Comparison of ENCODE assay signal across 18 cellular contexts in the genomic region with DNA sequence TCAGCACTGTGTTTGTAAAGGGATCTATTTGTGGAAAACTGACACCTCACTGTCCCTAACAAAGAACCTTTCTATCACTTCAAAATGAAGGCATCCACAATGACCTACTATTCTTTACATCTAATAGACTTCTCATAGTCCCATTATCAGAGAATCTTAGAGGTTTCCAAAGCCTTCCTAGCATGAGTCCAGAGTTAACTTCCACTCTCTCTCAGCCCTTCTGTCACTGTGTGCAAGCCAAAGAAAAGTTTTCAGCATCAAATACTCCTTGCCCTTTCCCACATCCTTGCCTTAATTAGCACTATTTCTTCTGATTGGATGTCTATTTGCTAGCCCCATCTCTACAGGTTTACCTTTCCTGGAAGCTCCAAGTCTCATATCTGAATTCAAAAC.
DNase-seq lines count a peak whose midpoint lies in the region; ATAC-seq and TF ChIP-seq lines count a peak whose summit lies in the region.
"Had no signal": no experiment of that assay in that cellular context is flagged by ENCODE, and none has a peak within 500 bp of the region (broad histone marks: within the 10 kb centered on the region; RNA-seq: fewer than 3 reads in every experiment).

No MANE protein-coding gene starts in this region.

- H3K27ac ChIP-seq in endodermal cell (ENCODE audit: low read depth, low read length) (peak overlapping the region; percentile 76), GM23338 (ENCODE audit: low read depth) (no peak overlapping the region)
- H3K27ac ChIP-seq: heart right ventricle had no signal

- H3K9me3 Mint-ChIP-seq in endodermal cell (no peaks in the 10 kb centered on the region), GM23338 (no peaks in the 10 kb centered on the region)
- H3K9me3 Mint-ChIP-seq: activated naive CD4-positive, alpha-beta T cell treated with anti-CD3 and anti-CD28 coated beads, Interleukin-2, amount 50 U/mL, for 24 hours; activated T-helper 17 cell treated with anti-CD3 and anti-CD28 coated beads, Interleukin-2, amount 50 U/mL, for 72 hours; H9; neural crest cell had no signal

- ATAC-seq in GM23338 = no peak
- no peak for ATAC-seq in stimulated activated naive CD8-positive, alpha-beta T cell treated with anti-CD3 and anti-CD28 coated beads, Interleukin-15, Interleukin-2, amounts not matched to agents 100 U/mL and 50 U/mL, for 24 hours
- ATAC-seq in HG03442 (IDR thresholded peaks at IDR 0.05; ENCODE audit: unreplicated experiment) = no peak
- ATAC-seq: activated T-helper 17 cell treated with anti-CD3 and anti-CD28 coated beads, Interleukin-2, amount 50 U/mL, for 72 hours; heart right ventricle had no signal

- no peak overlapping the region for H3K4me2 ChIP-seq in GM23338

- H3K27me3 Mint-ChIP-seq in endodermal cell (ENCODE audit: insufficient read depth) = no peaks in the 10 kb centered on the region
- no peaks in the 10 kb centered on the region for H3K27me3 Mint-ChIP-seq in GM23338 (ENCODE audit: insufficient read depth, low read depth, poor library complexity)
- H3K27me3 Mint-ChIP-seq: activated naive CD4-positive, alpha-beta T cell treated with anti-CD3 and anti-CD28 coated beads, Interleukin-2, amount 50 U/mL, for 24 hours; activated T-helper 17 cell treated with anti-CD3 and anti-CD28 coated beads, Interleukin-2, amount 50 U/mL, for 72 hours; central memory CD8-positive, alpha-beta T cell had no signal

- H3K27ac Mint-ChIP-seq in endodermal cell = peak overlapping the region; percentile 19
- no peak overlapping the region for H3K27ac Mint-ChIP-seq in GM23338
- H3K27ac Mint-ChIP-seq: activated naive CD4-positive, alpha-beta T cell treated with anti-CD3 and anti-CD28 coated beads, Interleukin-2, amount 50 U/mL, for 24 hours; activated T-helper 17 cell treated with anti-CD3 and anti-CD28 coated beads, Interleukin-2, amount 50 U/mL, for 72 hours; H9 had no signal

- H3K79me2 ChIP-seq in GM23338 (replicated peaks; ENCODE audit: insufficient read depth) = no peaks in the 10 kb centered on the region

- H3K36me3 ChIP-seq in endodermal cell (ENCODE audit: control insufficient read depth, insufficient read depth, low read length) (no peaks in the 10 kb centered on the region), GM23338 (ENCODE audit: insufficient read depth) (no peaks in the 10 kb centered on the region)
- H3K36me3 ChIP-seq: heart right ventricle had no signal

- H3K27me3 ChIP-seq in endodermal cell (ENCODE audit: control insufficient read depth, insufficient read depth, low read length, poor library complexity, severe bottlenecking) (no peaks in the 10 kb centered on the region), GM23338 (ENCODE audit: insufficient read depth) (no peaks in the 10 kb centered on the region)
- H3K27me3 ChIP-seq: heart right ventricle had no signal

- H3K4me3 Mint-ChIP-seq in endodermal cell (no peak overlapping the region), GM23338 (no peak overlapping the region)
- H3K4me3 Mint-ChIP-seq: activated naive CD4-positive, alpha-beta T cell treated with anti-CD3 and anti-CD28 coated beads, Interleukin-2, amount 50 U/mL, for 24 hours; activated T-helper 17 cell treated with anti-CD3 and anti-CD28 coated beads, Interleukin-2, amount 50 U/mL, for 72 hours; central memory CD8-positive, alpha-beta T cell; H9 had no signal

- no peaks in the 10 kb centered on the region for H4K20me1 ChIP-seq in GM23338 (replicated peaks; ENCODE audit: insufficient read depth)

- no peaks in the 10 kb centered on the region for H3K9me3 ChIP-seq in endodermal cell (ENCODE audit: control insufficient read depth, low read length)
- H3K9me3 ChIP-seq: heart right ventricle had no signal

- no peak overlapping the region for H2AFZ ChIP-seq in GM23338

- H3K4me1 Mint-ChIP-seq in endodermal cell = peaks cover 38% of the 10 kb centered on the region
- peaks cover 9% of the 10 kb centered on the region for H3K4me1 Mint-ChIP-seq in GM23338
- H3K4me1 Mint-ChIP-seq: activated naive CD4-positive, alpha-beta T cell treated with anti-CD3 and anti-CD28 coated beads, Interleukin-2, amount 50 U/mL, for 24 hours; activated T-helper 17 cell treated with anti-CD3 and anti-CD28 coated beads, Interleukin-2, amount 50 U/mL, for 72 hours; central memory CD8-positive, alpha-beta T cell had no signal

- H3K9ac ChIP-seq in endodermal cell (ENCODE audit: extremely low read depth, low read length, poor library complexity, severe bottlenecking) = no peak overlapping the region

- peak; percentile 71 for DNase-seq in DMS 273 (lab: John Stamatoyannopoulos, UW; ENCODE audit: unreplicated experiment)
- DNase-seq in NCI-H526 treated with DMSO at 0.1 percent for 48 hours (lab: John Stamatoyannopoulos, UW) = peak; percentile 77
- no peak for DNase-seq in endodermal cell
- DNase-seq in pons (ENCODE audit: low spot score) = peak; percentile 86
- DNase-seq in GM23338 (ENCODE audit: low spot score) = no peak
- no peak for DNase-seq in stimulated activated naive CD8-positive, alpha-beta T cell treated with anti-CD3 and anti-CD28 coated beads, Interleukin-15, Interleukin-2, amounts not matched to agents 100 U/mL and 50 U/mL, for 24 hours
- DNase-seq: C1 segment of cervical spinal cord, erythroblast, H9, heart right ventricle, NCI-H1436 treated with DMSO at 0.1 percent for 48 hours, NCI-H524 treated with DMSO at 0.1 percent for 48 hours, RPMI8226 had no signal

- no peaks in the 10 kb centered on the region for H3K9me2 ChIP-seq in GM23338 (ENCODE audit: insufficient read depth)

- H3K4me1 ChIP-seq in endodermal cell (ENCODE audit: control insufficient read depth, insufficient read depth, low read length) (peaks cover 15% of the 10 kb centered on the region), GM23338 (ENCODE audit: insufficient read depth) (peaks cover 12% of the 10 kb centered on the region)

- H3K4me3 ChIP-seq in endodermal cell (ENCODE audit: low read length) (no peak overlapping the region), GM23338 (no peak overlapping the region)
- H3K4me3 ChIP-seq: heart right ventricle had no signal

- H3K36me3 Mint-ChIP-seq in endodermal cell (ENCODE audit: low read depth) (no peaks in the 10 kb centered on the region), GM23338 (ENCODE audit: low read depth) (no peaks in the 10 kb centered on the region)
- H3K36me3 Mint-ChIP-seq: activated naive CD4-positive, alpha-beta T cell treated with anti-CD3 and anti-CD28 coated beads, Interleukin-2, amount 50 U/mL, for 24 hours had no signal

- TF ChIP-seq CTCF in endodermal cell (conservative IDR thresholded peaks at IDR 0.05) (no peak), GM23338 (conservative IDR thresholded peaks at IDR 0.05; ENCODE audit: low read depth in 2 of 2) (no peak)

- no peaks in the 10 kb centered on the region for H3F3A ChIP-seq in GM23338 (replicated peaks; ENCODE audit: low read depth)

TF ChIP-seq in GM23338, 12 proteins besides CTCF, POLR2A, EP300 and RAD21 (continues in another document):
- TF ChIP-seq EZH2 (IDR thresholded peaks at IDR 0.05; ENCODE audit: low read depth, unreplicated experiment) = no peak
- no peak for TF ChIP-seq POLR2AphosphoS5 (IDR thresholded peaks at IDR 0.05; ENCODE audit: low read depth)
- TF ChIP-seq JUNB (IDR thresholded peaks at IDR 0.05; ENCODE audit: unreplicated experiment) = no peak
- TF ChIP-seq ZNF114 (CRISPR knock-in tag; IDR thresholded peaks at IDR 0.05) = no peak
- no peak for TF ChIP-seq ZNF331 (CRISPR knock-in tag; IDR thresholded peaks at IDR 0.05; ENCODE audit: low read depth)
- TF ChIP-seq NANOG (IDR thresholded peaks at IDR 0.05; ENCODE audit: borderline replicate concordance) = no peak
- TF ChIP-seq, protein P1, sequence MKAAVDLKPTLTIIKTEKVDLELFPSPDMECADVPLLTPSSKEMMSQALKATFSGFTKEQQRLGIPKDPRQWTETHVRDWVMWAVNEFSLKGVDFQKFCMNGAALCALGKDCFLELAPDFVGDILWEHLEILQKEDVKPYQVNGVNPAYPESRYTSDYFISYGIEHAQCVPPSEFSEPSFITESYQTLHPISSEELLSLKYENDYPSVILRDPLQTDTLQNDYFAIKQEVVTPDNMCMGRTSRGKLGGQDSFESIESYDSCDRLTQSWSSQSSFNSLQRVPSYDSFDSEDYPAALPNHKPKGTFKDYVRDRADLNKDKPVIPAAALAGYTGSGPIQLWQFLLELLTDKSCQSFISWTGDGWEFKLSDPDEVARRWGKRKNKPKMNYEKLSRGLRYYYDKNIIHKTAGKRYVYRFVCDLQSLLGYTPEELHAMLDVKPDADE (IDR thresholded peaks at IDR 0.05) = no peak
- no peak for TF ChIP-seq EZH2phosphoT487 (IDR thresholded peaks at IDR 0.05; ENCODE audit: unreplicated experiment)

Comparison
In these comparisons a context has a peak if more than half of its experiments do, and no peak if none do; other contexts are left out.
1. DNase-seq: peak in DMS 273 (single experiment), NCI-H526 treated with DMSO at 0.1 percent for 48 hours (single experiment) and pons (single experiment); none in endodermal cell (single experiment), GM23338 (single experiment) and stimulated activated naive CD8-positive, alpha-beta T cell treated with anti-CD3 and anti-CD28 coated beads, Interleukin-15, Interleukin-2, amounts not matched to agents 100 U/mL and 50 U/mL, for 24 hours (single experiment).